ENCODE assay signal across 26 cellular contexts in genomic region chr4:88731359-88731758, GRCh38.
"Had no signal": no experiment of that assay in that cellular context is flagged by ENCODE, and none has a peak within 500 bp of the region (broad histone marks: within the 10 kb centered on the region; RNA-seq: fewer than 3 reads in every experiment).

No MANE protein-coding gene starts in this region.

- H3K27ac Mint-ChIP-seq: activated B cell treated with CpG ODN at 0.5 μM for 24 hours; activated CD4-positive, alpha-beta memory T cell treated with anti-CD3 and anti-CD28 coated beads for 36 hours; activated CD4-positive, alpha-beta T cell treated with anti-CD3 and anti-CD28 coated beads, Interleukin-2, amount 10 ng/mL, durations not matched to agents 24 days and 14 days; activated naive CD4-positive, alpha-beta T cell treated with anti-CD3 and anti-CD28 coated beads for 36 hours; activated naive CD8-positive, alpha-beta T cell treated with anti-CD3 and anti-CD28 coated beads, Interleukin-2, amount 10 ng/mL, durations not matched to agents 7 days and 5 days; T-helper 1 cell treated with Interleukin-12 subunit alpha and Interleukin-12 subunit beta and Interleukin-4 antibody, amounts not matched to agents 30 μg/mL and 1 μg/mL, for 36 hours had no signal

- H3K27me3 ChIP-seq: adrenal gland, MG63 had no signal

- H3K4me3 ChIP-seq: adrenal gland, MG63 had no signal

- H3K4me3 Mint-ChIP-seq: activated B cell treated with CpG ODN at 0.5 μM for 24 hours; activated CD4-positive, alpha-beta memory T cell treated with anti-CD3 and anti-CD28 coated beads for 36 hours; activated CD4-positive, alpha-beta T cell treated with anti-CD3 and anti-CD28 coated beads, Interleukin-2, amount 10 ng/mL, durations not matched to agents 24 days and 14 days; activated naive CD4-positive, alpha-beta T cell treated with anti-CD3 and anti-CD28 coated beads for 36 hours; activated naive CD8-positive, alpha-beta T cell treated with anti-CD3 and anti-CD28 coated beads, Interleukin-2, amount 10 ng/mL, durations not matched to agents 7 days and 5 days; activated T-cell treated with anti-CD3 and anti-CD28 coated beads, Interleukin-2, amount 50 U/mL, for 4 hours; T-helper 1 cell treated with Interleukin-12 subunit alpha and Interleukin-12 subunit beta and Interleukin-4 antibody, amounts not matched to agents 30 μg/mL and 1 μg/mL, for 36 hours had no signal

- H3K27ac ChIP-seq: adrenal gland had no signal

- H3K27me3 Mint-ChIP-seq: activated B cell treated with CpG ODN at 0.5 μM for 24 hours; activated CD4-positive, alpha-beta memory T cell treated with anti-CD3 and anti-CD28 coated beads for 36 hours; activated CD4-positive, alpha-beta T cell treated with anti-CD3 and anti-CD28 coated beads, Interleukin-2, amount 10 ng/mL, durations not matched to agents 24 days and 14 days; activated naive CD8-positive, alpha-beta T cell treated with anti-CD3 and anti-CD28 coated beads, Interleukin-2, amount 10 ng/mL, durations not matched to agents 7 days and 5 days had no signal

- ATAC-seq: activated T-cell treated with anti-CD3 and anti-CD28 coated beads, Interleukin-2, amount 50 U/mL, for 4 hours; Panc1; Right ventricle myocardium inferior had no signal

- DNase-seq: activated B cell treated with CpG ODN at 0.5 μM for 24 hours; activated CD4-positive, alpha-beta memory T cell treated with anti-CD3 and anti-CD28 coated beads for 36 hours; activated CD4-positive, alpha-beta T cell treated with anti-CD3 and anti-CD28 coated beads for 1 hour; activated CD4-positive, alpha-beta T cell treated with anti-CD3 and anti-CD28 coated beads, Interleukin-2, amount 10 ng/mL, durations not matched to agents 24 days and 14 days; activated CD8-positive, alpha-beta memory T cell treated with anti-CD3 and anti-CD28 coated beads for 24 hours; activated gamma-delta T cell; activated naive CD4-positive, alpha-beta T cell treated with anti-CD3 and anti-CD28 coated beads for 36 hours; activated naive CD8-positive, alpha-beta T cell treated with anti-CD3 and anti-CD28 coated beads, Interleukin-2, amount 10 ng/mL, durations not matched to agents 7 days and 5 days; activated T-cell treated with anti-CD3 and anti-CD28 coated beads, Interleukin-2, amount 50 U/mL, for 4 hours; adrenal gland; anterior cingulate cortex; MG63; MV-4-11; NCI-H1092 treated with DMSO at 0.1 percent for 48 hours; NCI-H1417 treated with DMSO at 0.1 percent for 48 hours; NCI-H1694; NCI-H2029 treated with DMSO at 0.1 percent for 48 hours; NCI-H345; NCI-H510A; NCI-H526 treated with DMSO at 0.1 percent for 48 hours; NCI-H82; OCI-M1; RPMI8226 had no signal

- H3K36me3 ChIP-seq: MG63 had no signal

- H3K9me3 Mint-ChIP-seq: activated B cell treated with CpG ODN at 0.5 μM for 24 hours; activated CD4-positive, alpha-beta memory T cell treated with anti-CD3 and anti-CD28 coated beads for 36 hours; activated CD4-positive, alpha-beta T cell treated with anti-CD3 and anti-CD28 coated beads, Interleukin-2, amount 10 ng/mL, durations not matched to agents 24 days and 14 days; activated naive CD4-positive, alpha-beta T cell treated with anti-CD3 and anti-CD28 coated beads for 36 hours; activated naive CD8-positive, alpha-beta T cell treated with anti-CD3 and anti-CD28 coated beads, Interleukin-2, amount 10 ng/mL, durations not matched to agents 7 days and 5 days; activated T-cell treated with anti-CD3 and anti-CD28 coated beads, Interleukin-2, amount 50 U/mL, for 4 hours; T-helper 1 cell treated with Interleukin-12 subunit alpha and Interleukin-12 subunit beta and Interleukin-4 antibody, amounts not matched to agents 30 μg/mL and 1 μg/mL, for 36 hours had no signal

- H3K9me3 ChIP-seq: adrenal gland, MG63 had no signal

- H3K4me1 Mint-ChIP-seq: activated CD4-positive, alpha-beta T cell treated with anti-CD3 and anti-CD28 coated beads, Interleukin-2, amount 10 ng/mL, durations not matched to agents 24 days and 14 days; activated naive CD8-positive, alpha-beta T cell treated with anti-CD3 and anti-CD28 coated beads, Interleukin-2, amount 10 ng/mL, durations not matched to agents 7 days and 5 days had no signal
